Comparison of ENCODE assay signal across 11 cellular contexts in the genomic region with DNA sequence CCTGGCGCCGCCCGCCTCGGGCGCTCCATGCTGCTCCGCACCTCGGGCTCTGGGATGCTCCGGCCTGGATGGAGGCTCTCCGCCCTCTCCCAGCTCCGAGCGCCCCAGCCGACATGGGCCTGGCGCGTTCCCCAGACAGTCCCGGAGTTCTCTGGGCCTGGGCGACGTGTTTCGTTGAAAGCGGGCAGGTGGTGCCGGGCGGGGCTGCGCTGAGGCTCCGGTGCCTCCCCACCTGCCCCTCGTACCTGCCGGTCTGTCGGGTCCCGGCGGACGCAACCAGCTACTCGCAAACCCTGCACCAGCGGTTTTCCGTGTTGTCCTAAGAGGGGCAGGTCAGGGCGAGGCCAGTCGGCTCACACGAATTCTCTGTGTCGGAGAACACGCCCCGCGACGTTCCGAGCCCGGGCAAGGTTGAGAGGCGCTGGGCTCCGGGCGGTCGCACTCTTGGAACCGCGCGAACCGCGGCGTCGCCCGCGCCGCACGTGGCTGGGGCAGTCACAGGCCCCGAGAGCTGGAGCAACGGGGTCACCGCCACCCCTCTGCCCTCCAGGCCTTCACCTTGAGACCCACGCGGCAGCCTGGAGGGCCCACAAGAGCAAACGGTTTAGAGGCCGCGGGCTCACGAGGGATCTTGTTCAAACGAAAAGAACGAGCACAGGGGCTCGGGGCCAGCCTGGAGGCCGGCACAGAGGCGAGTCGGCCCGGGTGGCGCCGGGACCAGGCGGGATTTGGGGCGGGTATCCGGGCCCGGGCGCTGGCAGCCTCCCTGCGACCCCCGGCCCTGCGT. TPM values are rescaled to one million over a fixed set of nuclear protein-coding genes. Genes with fewer than 3 reads are reported as not detected.
DNase-seq lines count a peak whose midpoint lies in the region; ATAC-seq and TF ChIP-seq lines count a peak whose summit lies in the region.
"Had no signal": no experiment of that assay in that cellular context is flagged by ENCODE, and none has a peak within 500 bp of the region (broad histone marks: within the 10 kb centered on the region; RNA-seq: fewer than 3 reads in every experiment).

No MANE protein-coding gene starts in this region.

- CTCF ChIA-PET in CD8-positive, alpha-beta memory T cell (lab: Charles Lee) = interaction anchor here (1.3 kb wide), 1 partner anchor 12 kb away, joined by 3 read pairs; no protein-coding TSS in a partner anchor

- peaks cover 58% of the 10 kb centered on the region for H3K27me3 ChIP-seq in BLaER1
- H3K27me3 ChIP-seq in Peyer's patch = peaks cover 0 to 56% of the 10 kb centered on the region in 2 donors
- H3K27me3 ChIP-seq in psoas muscle (ENCODE audit: insufficient read depth in 3 of 3, low read length in 2 of 3) = no peaks in the 10 kb centered on the region
- H3K27me3 ChIP-seq in uterus = peaks cover 9 to 27% of the 10 kb centered on the region in 2 donors
- H3K27me3 ChIP-seq in CD8-positive, alpha-beta memory T cell (ENCODE audit: insufficient read depth, low read length, poor library complexity, severe bottlenecking) = peaks cover 16% of the 10 kb centered on the region

- POLR2A ChIA-PET in CD8-positive, alpha-beta memory T cell (lab: Charles Lee) = no interaction called here

- no peak overlapping the region for H3K27ac Mint-ChIP-seq in CD8-positive, alpha-beta memory T cell
- H3K27ac Mint-ChIP-seq: effector memory CD8-positive, alpha-beta T cell; memory B cell had no signal

- DNase-seq in Peyer's patch (peak in 1 of 3 donors; percentile 46), fibroblast of pulmonary artery (ENCODE audit: low read depth) (peak; percentile 8), psoas muscle (peak; percentile 26 to 68), iPS-NIHi11 (ENCODE audit: low spot score) (no peak), uterus (no peak)
- DNase-seq in CD8-positive, alpha-beta memory T cell = no peak
- DNase-seq: activated T-cell treated with anti-CD3 and anti-CD28 coated beads, Interleukin-2, amount 50 U/mL, for 4 hours; effector memory CD8-positive, alpha-beta T cell had no signal

- ATAC-seq in psoas muscle = no peak
- no peak for ATAC-seq in GM19467 (IDR thresholded peaks at IDR 0.05; ENCODE audit: unreplicated experiment)
- ATAC-seq: effector memory CD8-positive, alpha-beta T cell had no signal

- peaks cover 9 to 40% (median 10%) of the 10 kb centered on the region in 3 donors for H3K4me1 Mint-ChIP-seq in CD8-positive, alpha-beta memory T cell

- H3K9me3 ChIP-seq in BLaER1 = peaks cover 62% of the 10 kb centered on the region
- H3K9me3 ChIP-seq in Peyer's patch = no peaks in the 10 kb centered on the region
- H3K9me3 ChIP-seq in psoas muscle = no peaks in the 10 kb centered on the region
- H3K9me3 ChIP-seq in uterus = no peaks in the 10 kb centered on the region
- no peaks in the 10 kb centered on the region for H3K9me3 ChIP-seq in CD8-positive, alpha-beta memory T cell (ENCODE audit: low read length)

- no peaks in the 10 kb centered on the region for H3K4me1 ChIP-seq in BLaER1
- peaks cover 0 to 39% (median 13%) of the 10 kb centered on the region in 4 donors for H3K4me1 ChIP-seq in Peyer's patch
- H3K4me1 ChIP-seq in psoas muscle = peaks cover 22% of the 10 kb centered on the region
- peaks cover 0 to 20% of the 10 kb centered on the region in 2 donors for H3K4me1 ChIP-seq in uterus
- H3K4me1 ChIP-seq in CD8-positive, alpha-beta memory T cell (ENCODE audit: insufficient read depth, low read length) = no peaks in the 10 kb centered on the region

- H3K4me3 ChIP-seq in BLaER1 = 0 out of 2 replicates have a peak overlapping the region, but pooled peaks have one; percentile 2
- peak overlapping the region in 3 of 4 donors; percentile 22 to 38 (median 35) for H3K4me3 ChIP-seq in Peyer's patch
- peak overlapping the region; percentile 27 for H3K4me3 ChIP-seq in fibroblast of pulmonary artery (replicated peaks; ENCODE audit: low read depth, low read length)
- H3K4me3 ChIP-seq in psoas muscle = peak overlapping the region; percentile 73
- peak overlapping the region in 1 of 2 donors; percentile 8 for H3K4me3 ChIP-seq in uterus
- H3K4me3 ChIP-seq in CD8-positive, alpha-beta memory T cell (ENCODE audit: low read length) = no peak overlapping the region

- H3K36me3 ChIP-seq in BLaER1 (0 out of 2 replicates have a peak, but pooled peaks cover 7% of the 10 kb centered on the region), Peyer's patch (no peaks in the 10 kb centered on the region), psoas muscle (ENCODE audit: insufficient read depth in 1 of 2, low read depth in 1 of 2) (no peaks in the 10 kb centered on the region), uterus (no peaks in the 10 kb centered on the region)
- no peaks in the 10 kb centered on the region for H3K36me3 ChIP-seq in CD8-positive, alpha-beta memory T cell (ENCODE audit: insufficient read depth, low read length)

- intact Hi-C loops in psoas muscle (cut with DNase I) = loop anchor here (5.0 to 10.0 kb wide), 2 partner anchors 211 to 224 kb away; no protein-coding TSS in a partner anchor
- intact Hi-C loops in uterus (cut with DNase I; ENCODE audit: low total_unique reads) = no loop called here

- H3K4me2 ChIP-seq in BLaER1 = no peak overlapping the region

- no peak overlapping the region for H3K4me3 Mint-ChIP-seq in CD8-positive, alpha-beta memory T cell
- H3K4me3 Mint-ChIP-seq: activated T-cell treated with anti-CD3 and anti-CD28 coated beads, Interleukin-2, amount 50 U/mL, for 4 hours; memory B cell had no signal

- TF ChIP-seq CTCF in Peyer's patch (IDR thresholded peaks at IDR 0.05) = no peak
- TF ChIP-seq CTCF in fibroblast of pulmonary artery (IDR thresholded peaks at IDR 0.05; ENCODE audit: low read length, missing control alignments) = no peak
- TF ChIP-seq CTCF in psoas muscle (IDR thresholded peaks at IDR 0.05) = no peak
- TF ChIP-seq CTCF in uterus (IDR thresholded peaks at IDR 0.05) = no peak

- TF ChIP-seq POLR2A in Peyer's patch (IDR thresholded peaks at IDR 0.05) = no peak
- TF ChIP-seq POLR2A in uterus (IDR thresholded peaks at IDR 0.05) = no peak

- peaks cover 56 to 69% of the 10 kb centered on the region in 2 donors for H3K27me3 Mint-ChIP-seq in CD8-positive, alpha-beta memory T cell

- no peaks in the 10 kb centered on the region for H3K9me3 Mint-ChIP-seq in CD8-positive, alpha-beta memory T cell
- H3K9me3 Mint-ChIP-seq: activated T-cell treated with anti-CD3 and anti-CD28 coated beads, Interleukin-2, amount 50 U/mL, for 4 hours; effector memory CD8-positive, alpha-beta T cell; memory B cell had no signal

- no peaks in the 10 kb centered on the region for H4K20me1 ChIP-seq in BLaER1

- H3K27ac ChIP-seq in BLaER1 (no peak overlapping the region), Peyer's patch (no peak overlapping the region), psoas muscle (peak overlapping the region; percentile 88), uterus (no peak overlapping the region)
- H3K27ac ChIP-seq in CD8-positive, alpha-beta memory T cell (ENCODE audit: low read depth, low read length) = no peak overlapping the region

- WGBS in psoas muscle, 3 donors = 33 to 40% (median 37%) methylated on average over 74 to 83 of the region's 83 CpGs

- no peaks in the 10 kb centered on the region for H3K36me3 Mint-ChIP-seq in CD8-positive, alpha-beta memory T cell
- H3K36me3 Mint-ChIP-seq: memory B cell had no signal

- H3K9ac ChIP-seq in BLaER1 = no peak overlapping the region

RNA-seq across cellular contexts. Expression of a gene that starts 4.2 kb away (rescaled TPM):
- total RNA-seq in Peyer's patch (not detected), psoas muscle (10 to 100 TPM; 16.6 to 31.4 (median 29.3) TPM), uterus (under 1 TPM in 2 of 4 donors, not detected in 2; 0.24 to 0.48 TPM)
- polyA plus RNA-seq in psoas muscle = 10 to 100 TPM; 27.3 to 50.8 (median 36.2) TPM
- total RNA-seq in CD8-positive, alpha-beta memory T cell = under 1 TPM in 1 of 2 experiments, not detected in 1; 0.09 TPM
- polyA plus RNA-seq in CD8-positive, alpha-beta memory T cell = not detected
- total RNA-seq: activated T-cell treated with anti-CD3 and anti-CD28 coated beads, Interleukin-2, amount 50 U/mL, for 4 hours had no signal

Comparison
In these comparisons a context has a peak if more than half of its experiments do, and no peak if none do; other contexts are left out.
1. DNase-seq: peak in fibroblast of pulmonary artery (single experiment) and psoas muscle (2 of 2); none in iPS-NIHi11 (single experiment), uterus (0 of 2) and CD8-positive, alpha-beta memory T cell (0 of 5).
2. RNA of a gene that starts 4.2 kb away (total RNA-seq): 16.6 to 31.4 TPM in psoas muscle; 0.24 to 0.48 TPM in uterus, 0.09 TPM in CD8-positive, alpha-beta memory T cell and not detected in Peyer's patch; every median in the first group is over 10 times any median in the second.